In genomic region chr6:45421700-45422540, GRCh38 we compare ENCODE assay signal across 8 cellular contexts. TPM values are rescaled to one million over a fixed set of nuclear protein-coding genes. Genes with fewer than 3 reads are reported as not detected.
DNase-seq lines count a peak whose midpoint lies in the region; ATAC-seq and TF ChIP-seq lines count a peak whose summit lies in the region.

No MANE protein-coding gene starts in this region.

- TF ChIP-seq CTCF in gastroesophageal sphincter (IDR thresholded peaks at IDR 0.05): peak in 2 of 4 experiments; percentile 4 to 32
- TF ChIP-seq CTCF in neural crest cell (conservative IDR thresholded peaks at IDR 0.05): no peak
- TF ChIP-seq CTCF in thyroid gland (IDR thresholded peaks at IDR 0.05): no peak

- H3K4me3 Mint-ChIP-seq in neural crest cell: peak overlapping the region; percentile 91

- peaks cover 85% of the 10 kb centered on the region for H3K27me3 ChIP-seq in HAP-1 (ENCODE audit: low read depth)
- H3K27me3 ChIP-seq in gastroesophageal sphincter: peaks cover 84% of the 10 kb centered on the region
- H3K27me3 ChIP-seq in thyroid gland: peaks cover 31% of the 10 kb centered on the region

- ATAC-seq in gastroesophageal sphincter: peak; percentile 71

- H3K4me3 ChIP-seq in HAP-1 (peak overlapping the region; percentile 42), gastroesophageal sphincter (peak overlapping the region; percentile 40 to 61), thyroid gland (replicated peaks in 1 of 3) (peak overlapping the region; percentile 15 to 48 (median 43))

- no peak for TF ChIP-seq POLR2A in gastroesophageal sphincter (IDR thresholded peaks at IDR 0.05)
- no peak for TF ChIP-seq POLR2A in thyroid gland (IDR thresholded peaks at IDR 0.05)

- H3K4me1 Mint-ChIP-seq in neural crest cell: peaks cover 26% of the 10 kb centered on the region

- DNase-seq in AG20443 (ENCODE audit: low spot score) (peak; percentile 86), HAP-1 (ENCODE audit: low spot score in 2 of 2) (peak in 1 of 2 experiments; percentile 52), RKO (ENCODE audit: low spot score) (peak; percentile 77), neural crest cell (ENCODE audit: low read depth, low spot score) (peak; percentile 41), thyroid gland (peak; percentile 45 to 59), NCI-H128 (lab: John Stamatoyannopoulos, UW; ENCODE audit: unreplicated experiment) (no peak)
- peak in 3 of 4 experiments; percentile 18 to 34 (median 26) for DNase-seq in activated naive CD4-positive, alpha-beta T cell (lab: John Stamatoyannopoulos, UW)

- H3K9me3 Mint-ChIP-seq in neural crest cell: no peaks in the 10 kb centered on the region

- no peak overlapping the region for H3K27ac Mint-ChIP-seq in neural crest cell (ENCODE audit: unreplicated experiment)

- H3K4me1 ChIP-seq in HAP-1 (peaks cover 4% of the 10 kb centered on the region; the same call in 1 of the 2 replicates), gastroesophageal sphincter (peaks cover 2 to 51% (median 21%) of the 10 kb centered on the region in 3 donors), thyroid gland (peaks cover 26 to 36% of the 10 kb centered on the region in 2 donors)

- no peaks in the 10 kb centered on the region for H3K36me3 Mint-ChIP-seq in neural crest cell (ENCODE audit: low read depth)

- peak overlapping the region in 2 of 4 donors; percentile 49 to 71 for H3K27ac ChIP-seq in gastroesophageal sphincter
- peak overlapping the region in 2 of 3 donors; percentile 39 to 83 for H3K27ac ChIP-seq in thyroid gland

- H3K36me3 ChIP-seq in HAP-1 (replicated peaks) (no peaks in the 10 kb centered on the region), gastroesophageal sphincter (no peaks in the 10 kb centered on the region), thyroid gland (no peaks in the 10 kb centered on the region)

- peaks cover 89% of the 10 kb centered on the region for H3K27me3 Mint-ChIP-seq in neural crest cell (ENCODE audit: low read depth)

- H3K9me3 ChIP-seq in HAP-1: no peaks in the 10 kb centered on the region
- no peaks in the 10 kb centered on the region for H3K9me3 ChIP-seq in gastroesophageal sphincter
- no peaks in the 10 kb centered on the region for H3K9me3 ChIP-seq in thyroid gland

- no peak for TF ChIP-seq EP300 in gastroesophageal sphincter (IDR thresholded peaks at IDR 0.05)

- intact Hi-C loops in thyroid gland (cut with DNase I): loop anchor here (10.0 kb wide), 1 partner anchor 293 kb away; no protein-coding TSS in a partner anchor

- in situ Hi-C loops in HAP-1 (cut with MboI; ENCODE audit: low sequenced_read_pairs): loop anchor here (25.0 kb wide), 1 partner anchor 760 kb away; no protein-coding TSS in a partner anchor

- WGBS in gastroesophageal sphincter (ENCODE audit: low coverage in 1 of 2), 2 donors: 0 to 1% methylated on average over 28 to 30 of the region's 83 CpGs
- 1 to 2% methylated on average over 67 to 77 of the region's 83 CpGs for WGBS in thyroid gland, 2 donors

RNA-seq across cellular contexts. Expression of gene SUPT3H, which starts 44.2 kb away (rescaled TPM):
- total RNA-seq in gastroesophageal sphincter: 10 to 100 TPM in 1 of 4 donors, 1 to 10 TPM in 3; 3.6 to 13.1 (median 7.6) TPM
- total RNA-seq in neural crest cell: 17.0 and 18.0 TPM in 2 replicates
- 10 to 100 TPM in 3 of 4 donors, 1 to 10 TPM in 1; 9.8 to 21.6 (median 11.1) TPM for total RNA-seq in thyroid gland
